In genomic region chr21:41316641-41317392, GRCh38 we compare ENCODE assay signal across 13 cellular contexts. TPM values are rescaled to one million over a fixed set of nuclear protein-coding genes. Genes with fewer than 3 reads are reported as not detected.
DNase-seq lines count a peak whose midpoint lies in the region; ATAC-seq, FAIRE-seq and TF ChIP-seq lines count a peak whose summit lies in the region.
"Had no signal": no experiment of that assay in that cellular context is flagged by ENCODE, and none has a peak within 500 bp of the region (broad histone marks: within the 10 kb centered on the region; RNA-seq: fewer than 3 reads in every experiment).

Gene FAM3B (plus strand): TSS chr21:41316801. CDS start chr21:41316880, 79 bp downstream.

- H3K9me3 ChIP-seq in pancreas, result no peaks in the 10 kb centered on the region

- ATAC-seq in left cardiac atrium, result peak; percentile 30 to 49
- peak; percentile 91 to 93 (median 92) for ATAC-seq in pancreas

- H3K27me3 ChIP-seq in pancreas, result no peaks in the 10 kb centered on the region

- H3K36me3 ChIP-seq in pancreas, result no peaks in the 10 kb centered on the region

- 2 to 3% methylated on average over 51 to 57 of the region's 57 CpGs for WGBS in pancreas, 2 donors

- H3K4me3 ChIP-seq in pancreas, result peak within 1 kb of the TSS; percentile 42 to 87 (median 74)
- H3K4me3 ChIP-seq: SK-N-MC had no signal

- peaks cover 15 to 32% (median 16%) of the 10 kb centered on the region in 3 donors for H3K4me1 ChIP-seq in pancreas

- H3K27ac ChIP-seq in pancreas, result peak within 1 kb of the TSS; percentile 88 to 97 (median 92)
- H3K27ac ChIP-seq: SK-N-MC had no signal

- TF ChIP-seq CTCF in pancreas (IDR thresholded peaks at IDR 0.05), result no peak

- peak; percentile 34 for DNase-seq in DMS53 treated with DMSO at 0.1 percent for 48 hours (lab: John Stamatoyannopoulos, UW; ENCODE audit: unreplicated experiment)
- peak; percentile 33 for DNase-seq in NCI-H345 treated with DMSO at 0.1 percent for 48 hours (lab: John Stamatoyannopoulos, UW; ENCODE audit: unreplicated experiment)
- no peak for DNase-seq in left cardiac atrium
- peak; percentile 79 to 94 (median 86) for DNase-seq in pancreas
- DNase-seq in NCI-H446 treated with DMSO at 0.1 percent for 48 hours (lab: John Stamatoyannopoulos, UW), result no peak
- DNase-seq in SIG-M5 (lab: John Stamatoyannopoulos, UW), result no peak
- no peak for DNase-seq in activated CD4-positive, alpha-beta T cell treated with anti-CD3 and anti-CD28 coated beads, Interleukin-2, amount 50 U/mL, for 48 hours
- DNase-seq in stimulated activated CD4-positive, alpha-beta T cell treated with anti-CD3 and anti-CD28 coated beads, Interleukin-2, amount 100 ng/mL, for 24 hours, result no peak

- no peak for FAIRE-seq in pancreas (lab: Jason Lieb, UNC)
- FAIRE-seq: G401.6, HTR-8/SVneo, islet of Langerhans had no signal

- intact Hi-C loops in left cardiac atrium (cut with DNase I), result no loop called here
- intact Hi-C loops in pancreas (cut with DNase I), result no loop called here

RNA-seq across cellular contexts. Expression of gene FAM3B, which starts in this region (rescaled TPM):
- total RNA-seq in left cardiac atrium (under 1 TPM in 1 of 2 donors, not detected in 1; 0.63 TPM), pancreas (100 to 1,000 TPM in 4 of 6 donors, 10 to 100 TPM in 2; 80.5 to 142 (median 112) TPM)
- 100 to 1,000 TPM in 1 of 2 donors, 10 to 100 TPM in 1; 71.9 to 107 TPM for polyA plus RNA-seq in pancreas
- total RNA-seq: activated naive CD4-positive, alpha-beta T cell treated with anti-CD3 and anti-CD28 coated beads, Interleukin-2, amount 50 U/mL, for 72 hours had no signal

Comparison
In these comparisons a context has a peak if more than half of its experiments do, and no peak if none do; other contexts are left out.
1. RNA of gene FAM3B (total RNA-seq): 80.5 to 142 TPM in pancreas; 0.63 TPM in left cardiac atrium; every median in the first group is over 10 times any median in the second.
2. Peak in ATAC-seq in left cardiac atrium; RNA of the gene not detected or under 1 TPM.
3. DNase-seq: peak in DMS53 treated with DMSO at 0.1 percent for 48 hours (single experiment), NCI-H345 treated with DMSO at 0.1 percent for 48 hours (single experiment) and pancreas (6 of 6); none in left cardiac atrium (single experiment), NCI-H446 treated with DMSO at 0.1 percent for 48 hours (single experiment), SIG-M5 (single experiment), activated CD4-positive, alpha-beta T cell treated with anti-CD3 and anti-CD28 coated beads, Interleukin-2, amount 50 U/mL, for 48 hours (0 of 2) and stimulated activated CD4-positive, alpha-beta T cell treated with anti-CD3 and anti-CD28 coated beads, Interleukin-2, amount 100 ng/mL, for 24 hours (0 of 2).